In genomic region chr16:86308514-86308913, GRCh38 we compare ENCODE assay signal across 13 cellular contexts.
DNase-seq lines count a peak whose midpoint lies in the region; ATAC-seq, FAIRE-seq and TF ChIP-seq lines count a peak whose summit lies in the region.
"Had no signal": no experiment of that assay in that cellular context is flagged by ENCODE, and none has a peak within 500 bp of the region (broad histone marks: within the 10 kb centered on the region; RNA-seq: fewer than 3 reads in every experiment).

No MANE protein-coding gene starts in this region.

- H4K20me1 ChIP-seq in GM23338 (replicated peaks; ENCODE audit: insufficient read depth), result no peaks in the 10 kb centered on the region

- peak; percentile 7 for FAIRE-seq in bronchial epithelial cell (lab: Jason Lieb, UNC)
- FAIRE-seq: GM12878 had no signal

- peaks cover 1% of the 10 kb centered on the region for H3K27me3 Mint-ChIP-seq in GM23338 (ENCODE audit: insufficient read depth, low read depth, poor library complexity)

- TF ChIP-seq POLR2A in sigmoid colon (IDR thresholded peaks at IDR 0.05), result no peak

- no peak overlapping the region for H3K27ac Mint-ChIP-seq in GM23338
- H3K27ac Mint-ChIP-seq: CD4-positive, alpha-beta T cell had no signal

- H3K27ac ChIP-seq in GM23338 (ENCODE audit: low read depth) (no peak overlapping the region), sigmoid colon (peak overlapping the region in 3 of 4 donors; percentile 52 to 96 (median 93))
- H3K27ac ChIP-seq: C4-2B had no signal

- intact Hi-C loops in sigmoid colon (cut with DNase I), result loop anchor here (5.0 kb wide), 2 partner anchors 156 to 189 kb away; no protein-coding TSS in a partner anchor
- intact Hi-C loops in Right ventricle myocardium superior (cut with DNase I), result no loop called here

- no peaks in the 10 kb centered on the region for H3K36me3 ChIP-seq in GM23338 (ENCODE audit: insufficient read depth)
- H3K36me3 ChIP-seq in bronchial epithelial cell (ENCODE audit: control insufficient read depth, insufficient read depth, low read length), result no peaks in the 10 kb centered on the region
- no peaks in the 10 kb centered on the region for H3K36me3 ChIP-seq in sigmoid colon
- H3K36me3 ChIP-seq: HAP-1 had no signal

- H3K36me3 Mint-ChIP-seq in GM23338 (ENCODE audit: low read depth), result no peaks in the 10 kb centered on the region

- DNase-seq in GM23338 (ENCODE audit: low spot score) (no peak), bronchial epithelial cell (ENCODE audit: low read depth) (no peak), mesenteric fat pad (ENCODE audit: low spot score) (peak; percentile 51), sigmoid colon (peak; percentile 50), D341Med (ENCODE audit: low spot score) (no peak), Right ventricle myocardium superior (no peak), SIG-M5 (lab: John Stamatoyannopoulos, UW) (no peak)
- DNase-seq: AML-193; CD4-positive, alpha-beta T cell; DMS79 treated with DMSO at 0.1 percent for 48 hours had no signal

- no peaks in the 10 kb centered on the region for H3K9me2 ChIP-seq in GM23338 (ENCODE audit: insufficient read depth)

- no peak overlapping the region for H3K4me3 Mint-ChIP-seq in GM23338
- H3K4me3 Mint-ChIP-seq: CD4-positive, alpha-beta T cell had no signal

- ATAC-seq in GM23338 (no peak), Right ventricle myocardium superior (ENCODE audit: poor library complexity) (no peak)
- ATAC-seq: GM12878 had no signal

- no peaks in the 10 kb centered on the region for H3K9me3 ChIP-seq in sigmoid colon
- H3K9me3 ChIP-seq: HAP-1 had no signal

- no peaks in the 10 kb centered on the region for H3K4me1 ChIP-seq in GM23338 (ENCODE audit: insufficient read depth)
- H3K4me1 ChIP-seq in sigmoid colon, result peaks cover 0 to 42% (median 33%) of the 10 kb centered on the region in 4 donors
- H3K4me1 ChIP-seq: HAP-1 had no signal

- H3K9me3 Mint-ChIP-seq in GM23338, result no peaks in the 10 kb centered on the region
- H3K9me3 Mint-ChIP-seq: CD4-positive, alpha-beta T cell had no signal

- H3K4me3 ChIP-seq in GM23338 (no peak overlapping the region), bronchial epithelial cell (ENCODE audit: low read depth, low read length) (no peak overlapping the region), sigmoid colon (no peak overlapping the region)
- H3K4me3 ChIP-seq: GM12878, HAP-1 had no signal

- H3K27me3 ChIP-seq in GM23338 (ENCODE audit: insufficient read depth) (no peaks in the 10 kb centered on the region), bronchial epithelial cell (ENCODE audit: control insufficient read depth, insufficient read depth, low read length) (no peaks in the 10 kb centered on the region), sigmoid colon (no peaks in the 10 kb centered on the region)

- H3K4me2 ChIP-seq in GM23338, result no peak overlapping the region

- WGBS in sigmoid colon, 2 donors, result 81 to 82% methylated on average over 10 of the region's 10 CpGs

- 0 out of 2 replicates have a peak overlapping the region, but pooled peaks have one; percentile 32 for H2AFZ ChIP-seq in GM23338

- H3K79me2 ChIP-seq in GM23338 (replicated peaks; ENCODE audit: insufficient read depth), result no peaks in the 10 kb centered on the region

- H3K4me1 Mint-ChIP-seq in GM23338, result peaks cover under 1% of the 10 kb centered on the region; the same call in 2 of the 3 replicates

- no peak for TF ChIP-seq CTCF in GM23338 (conservative IDR thresholded peaks at IDR 0.05; ENCODE audit: low read depth in 2 of 2)
- no peak for TF ChIP-seq CTCF in bronchial epithelial cell (IDR thresholded peaks at IDR 0.05; ENCODE audit: insufficient read depth, low read length, severe bottlenecking)
- no peak for TF ChIP-seq CTCF in sigmoid colon (IDR thresholded peaks at IDR 0.05)

- no peak for TF ChIP-seq EP300 in sigmoid colon (IDR thresholded peaks at IDR 0.05)

- no peaks in the 10 kb centered on the region for H3F3A ChIP-seq in GM23338 (replicated peaks; ENCODE audit: low read depth)

TF ChIP-seq in GM23338, 12 proteins besides CTCF, POLR2A, EP300 and RAD21:
- TF ChIP-seq STAT1 (IDR thresholded peaks at IDR 0.05; ENCODE audit: unreplicated experiment) (no peak), POLR2AphosphoS5 (IDR thresholded peaks at IDR 0.05; ENCODE audit: low read depth) (no peak), EZH2 (IDR thresholded peaks at IDR 0.05; ENCODE audit: low read depth, unreplicated experiment) (no peak), ZNF114 (CRISPR knock-in tag; IDR thresholded peaks at IDR 0.05) (no peak), EZH2phosphoT487 (IDR thresholded peaks at IDR 0.05; ENCODE audit: unreplicated experiment) (no peak), ETS1 (IDR thresholded peaks at IDR 0.05) (no peak), ZNF462 (CRISPR knock-in tag; IDR thresholded peaks at IDR 0.05) (no peak), NANOG (IDR thresholded peaks at IDR 0.05; ENCODE audit: borderline replicate concordance) (no peak), CREB1 (CRISPR knock-in tag; IDR thresholded peaks at IDR 0.05; ENCODE audit: low read depth) (no peak), JUNB (IDR thresholded peaks at IDR 0.05; ENCODE audit: unreplicated experiment) (no peak), ZNF331 (CRISPR knock-in tag; IDR thresholded peaks at IDR 0.05; ENCODE audit: low read depth) (no peak)
TF ChIP-seq in GM23338: peak in this region for 0.

Comparison
In these comparisons a context has a peak if more than half of its experiments do, and no peak if none do; other contexts are left out.
1. DNase-seq: peak in mesenteric fat pad (single experiment) and sigmoid colon (single experiment); none in GM23338 (single experiment), bronchial epithelial cell (single experiment), D341Med (single experiment), Right ventricle myocardium superior (single experiment) and SIG-M5 (single experiment).